In genomic region chr17:81015135-81015534, GRCh38 we compare ENCODE assay signal across 15 cellular contexts. TPM values are rescaled to one million over a fixed set of nuclear protein-coding genes. Genes with fewer than 3 reads are reported as not detected.
DNase-seq lines count a peak whose midpoint lies in the region; ATAC-seq and TF ChIP-seq lines count a peak whose summit lies in the region.
"Had no signal": no experiment of that assay in that cellular context is flagged by ENCODE, and none has a peak within 500 bp of the region (broad histone marks: within the 10 kb centered on the region; RNA-seq: fewer than 3 reads in every experiment).

No MANE protein-coding gene starts in this region.

- 94% methylated on average over 1 of the region's 1 CpG for WGBS in smooth muscle cell (ENCODE audit: low lambda C conversion rate)

- H3K79me2 ChIP-seq in smooth muscle cell (ENCODE audit: low read depth): no peaks in the 10 kb centered on the region

- H3K4me3 Mint-ChIP-seq in CD4-positive, alpha-beta T cell: no peak overlapping the region

- no peak overlapping the region for H3K27ac ChIP-seq in CD4-positive, alpha-beta T cell (ENCODE audit: low read depth, low read length)
- H3K27ac ChIP-seq in gastrocnemius medialis (peak overlapping the region in 3 of 4 donors; percentile 27 to 67 (median 29)), smooth muscle cell (ENCODE audit: low read depth) (no peak overlapping the region)
- H3K27ac ChIP-seq: BLaER1 treated with 17β-estradiol and CSF1 and Interleukin-3, amounts not matched to agents 10 nM and 100 nM; GM23248 had no signal

- H3K9me3 ChIP-seq in CD4-positive, alpha-beta T cell (ENCODE audit: control insufficient read depth, low read length): no peaks in the 10 kb centered on the region
- H3K9me3 ChIP-seq in adipocyte (ENCODE audit: control insufficient read depth, low read length) (peaks cover 11% of the 10 kb centered on the region), gastrocnemius medialis (no peaks in the 10 kb centered on the region), smooth muscle cell (replicated peaks; ENCODE audit: low read depth) (peaks cover 3% of the 10 kb centered on the region)

- CTCF ChIA-PET in CD4-positive, alpha-beta T cell (lab: Charles Lee): interaction anchor here (1.1 kb wide), 1 partner anchor 86 kb away, joined by 5 read pairs; no protein-coding TSS in a partner anchor

- H3K9me3 Mint-ChIP-seq in CD4-positive, alpha-beta T cell: peaks cover 8% of the 10 kb centered on the region

- no peaks in the 10 kb centered on the region for H3K27me3 ChIP-seq in CD4-positive, alpha-beta T cell (ENCODE audit: control insufficient read depth, insufficient read depth, low read length)
- H3K27me3 ChIP-seq in adipocyte (replicated peaks; ENCODE audit: control insufficient read depth, insufficient read depth, low read length) (peaks cover 5% of the 10 kb centered on the region), gastrocnemius medialis (no peaks in the 10 kb centered on the region), smooth muscle cell (ENCODE audit: low read depth) (no peaks in the 10 kb centered on the region)
- H3K27me3 ChIP-seq: BLaER1 treated with 17β-estradiol and CSF1 and Interleukin-3, amounts not matched to agents 10 nM and 100 nM had no signal

- H3F3A ChIP-seq in smooth muscle cell (ENCODE audit: low read depth): peaks cover 10% of the 10 kb centered on the region

- ATAC-seq in CD4-positive, alpha-beta T cell (ENCODE audit: poor library complexity): no peak
- ATAC-seq in gastrocnemius medialis: peak; percentile 60 to 73
- no peak for ATAC-seq in GM18502 (IDR thresholded peaks at IDR 0.05; ENCODE audit: poor library complexity, unreplicated experiment)
- ATAC-seq: HCT116, HepG2 had no signal

- in situ Hi-C loops in gastrocnemius medialis (cut with MboI; ENCODE audit: low sequenced_read_pairs in 4 of 4): loop anchor here in 1 of 4 donors (5.0 kb wide), 1 partner anchor 82 kb away; no protein-coding TSS in a partner anchor

- H3K36me3 ChIP-seq in adipocyte (ENCODE audit: control insufficient read depth, insufficient read depth, low read length, severe bottlenecking): no peaks in the 10 kb centered on the region
- no peaks in the 10 kb centered on the region for H3K36me3 ChIP-seq in gastrocnemius medialis
- H3K36me3 ChIP-seq in smooth muscle cell (ENCODE audit: low read depth): no peaks in the 10 kb centered on the region

- no peak for DNase-seq in CD4-positive, alpha-beta T cell
- DNase-seq in adipocyte (ENCODE audit: low read depth) (peak; percentile 64), iris pigment epithelial cell (ENCODE audit: low read depth) (peak; percentile 32), gastrocnemius medialis (no peak), globus pallidus (ENCODE audit: low spot score) (no peak), smooth muscle cell (lab: John Stamatoyannopoulos, UW; ENCODE audit: unreplicated experiment) (no peak)
- DNase-seq: ACHN; Calu3; CD4-positive, CD25-positive, alpha-beta regulatory T cell; DMS 273 treated with DMSO at 0.1 percent for 48 hours; GM23248 had no signal

- H4K20me1 ChIP-seq in smooth muscle cell (ENCODE audit: low read depth): no peaks in the 10 kb centered on the region
- H4K20me1 ChIP-seq: BLaER1 treated with 17β-estradiol and CSF1 and Interleukin-3, amounts not matched to agents 10 nM and 100 nM had no signal

- intact Hi-C loops in CD4-positive, alpha-beta T cell (cut with DNase I, micrococcal nuclease): no loop called here
- intact Hi-C loops in gastrocnemius medialis (cut with DNase I; ENCODE audit: low total_unique reads): no loop called here

- H3K4me2 ChIP-seq in smooth muscle cell: no peak overlapping the region
- H3K4me2 ChIP-seq: BLaER1 treated with 17β-estradiol and CSF1 and Interleukin-3, amounts not matched to agents 10 nM and 100 nM had no signal

- peak overlapping the region; percentile 65 for H3K27ac Mint-ChIP-seq in CD4-positive, alpha-beta T cell

- peaks cover 26% of the 10 kb centered on the region for H3K4me1 Mint-ChIP-seq in CD4-positive, alpha-beta T cell (ENCODE audit: low read depth)

- H3K27me3 Mint-ChIP-seq in CD4-positive, alpha-beta T cell: no peaks in the 10 kb centered on the region
- H3K27me3 Mint-ChIP-seq: CD4-positive, CD25-positive, alpha-beta regulatory T cell had no signal

- POLR2A ChIA-PET in CD4-positive, alpha-beta T cell (lab: Charles Lee): interaction anchor here (1.1 to 1.2 kb wide), 2 partner anchors 11 to 560 kb away, joined by 3 to 5 read pairs; no protein-coding TSS in a partner anchor

- H3K9ac ChIP-seq in adipocyte (ENCODE audit: low read length) (no peak overlapping the region), smooth muscle cell (ENCODE audit: low read depth) (no peak overlapping the region)
- H3K9ac ChIP-seq: BLaER1 treated with 17β-estradiol and CSF1 and Interleukin-3, amounts not matched to agents 10 nM and 100 nM; GM23248 had no signal

- H3K4me1 ChIP-seq in adipocyte (ENCODE audit: control insufficient read depth, insufficient read depth, low read length) (peaks cover 11% of the 10 kb centered on the region), gastrocnemius medialis (peaks cover 27 to 29% of the 10 kb centered on the region in 2 donors), smooth muscle cell (ENCODE audit: low read depth) (peaks cover 13% of the 10 kb centered on the region)

- no peak for TF ChIP-seq CTCF in CD4-positive, alpha-beta T cell (IDR thresholded peaks at IDR 0.05)
- TF ChIP-seq CTCF in gastrocnemius medialis (IDR thresholded peaks at IDR 0.05 in 4 of 5, conservative IDR thresholded peaks at IDR 0.05 in 1 of 5) (no peak), smooth muscle cell (IDR thresholded peaks at IDR 0.05; ENCODE audit: borderline replicate concordance, insufficient read depth, poor library complexity, severe bottlenecking) (no peak)

- H3K4me3 ChIP-seq in adipocyte (ENCODE audit: low read length): no peak overlapping the region
- no peak overlapping the region for H3K4me3 ChIP-seq in gastrocnemius medialis
- H3K4me3 ChIP-seq in smooth muscle cell: no peak overlapping the region
- H3K4me3 ChIP-seq: BLaER1 treated with 17β-estradiol and CSF1 and Interleukin-3, amounts not matched to agents 10 nM and 100 nM; GM23248 had no signal

- no peak for TF ChIP-seq POLR2A in gastrocnemius medialis (IDR thresholded peaks at IDR 0.05)

- peaks cover 18% of the 10 kb centered on the region for H3K36me3 Mint-ChIP-seq in CD4-positive, alpha-beta T cell (ENCODE audit: low read depth)

- H2AFZ ChIP-seq in smooth muscle cell (ENCODE audit: low read depth): no peak overlapping the region
- H2AFZ ChIP-seq: GM23248 had no signal

RNA-seq across cellular contexts. Expression of gene BAIAP2, which starts 19.8 kb away (rescaled TPM):
- 1 to 10 TPM; 4.2 to 4.9 TPM for total RNA-seq in CD4-positive, alpha-beta T cell
- 10 to 100 TPM in 3 of 4 donors, 1 to 10 TPM in 1; 7.3 to 36.1 (median 15.4) TPM for total RNA-seq in gastrocnemius medialis
- total RNA-seq in smooth muscle cell: 27.8 and 41.9 TPM in 2 replicates
- polyA plus RNA-seq in smooth muscle cell: 26.6 and 47.2 TPM in 2 replicates

RNA-seq across cellular contexts. Expression of gene CHMP6, which starts 23.5 kb away (rescaled TPM):
- total RNA-seq in CD4-positive, alpha-beta T cell: 10 to 100 TPM; 11.5 to 13.3 TPM
- total RNA-seq in gastrocnemius medialis (10 to 100 TPM; 29.8 to 33.3 (median 33.0) TPM), smooth muscle cell (5.8 and 11.9 TPM in 2 replicates)
- polyA plus RNA-seq in smooth muscle cell: 21.5 and 30.9 TPM in 2 replicates

Comparison
In these comparisons a context has a peak if more than half of its experiments do, and no peak if none do; other contexts are left out.
1. ATAC-seq: peak in gastrocnemius medialis (2 of 2); none in CD4-positive, alpha-beta T cell (single experiment) and GM18502 (single experiment).
2. DNase-seq: peak in adipocyte (single experiment) and iris pigment epithelial cell (single experiment); none in CD4-positive, alpha-beta T cell (0 of 10), gastrocnemius medialis (0 of 2), globus pallidus (single experiment) and smooth muscle cell (single experiment).
3. H3K27ac ChIP-seq: peak in gastrocnemius medialis (3 of 4); none in CD4-positive, alpha-beta T cell (single experiment) and smooth muscle cell (single experiment).